34 cellular contexts compared by ENCODE assay signal in genomic region chr1:106121728-106122127, GRCh38.
DNase-seq lines count a peak whose midpoint lies in the region; ATAC-seq and TF ChIP-seq lines count a peak whose summit lies in the region.
"Had no signal": no experiment of that assay in that cellular context is flagged by ENCODE, and none has a peak within 500 bp of the region (broad histone marks: within the 10 kb centered on the region; RNA-seq: fewer than 3 reads in every experiment).

No MANE protein-coding gene starts in this region.

- no peak overlapping the region for H2BK120ac ChIP-seq in mesenchymal stem cell (ENCODE audit: low read depth, low read length)
- H2BK120ac ChIP-seq in neuronal stem cell (ENCODE audit: low read depth, low read length), result no peak overlapping the region

- H3K4me1 ChIP-seq in mesenchymal stem cell (ENCODE audit: control insufficient read depth, insufficient read depth, low read depth, low read length) (no peaks in the 10 kb centered on the region), upper lobe of right lung (no peaks in the 10 kb centered on the region), neuronal stem cell (ENCODE audit: control insufficient read depth in 2 of 2, insufficient read depth in 1 of 2, low read depth in 1 of 2, low read length in 2 of 2) (no peaks in the 10 kb centered on the region), right cardiac atrium (ENCODE audit: control insufficient read depth, insufficient read depth, low read length) (no peaks in the 10 kb centered on the region)
- H3K4me1 ChIP-seq: A549; BE2C; BLaER1; BLaER1 treated with 17β-estradiol and CSF1 and Interleukin-3, amounts not matched to agents 10 nM and 100 nM; Caco-2 had no signal

- H3K4me2 ChIP-seq in mesenchymal stem cell (ENCODE audit: low read length, poor library complexity, severe bottlenecking) (no peak overlapping the region), neuronal stem cell (ENCODE audit: insufficient read depth, low read length, poor library complexity, severe bottlenecking) (no peak overlapping the region)
- H3K4me2 ChIP-seq: A549; BLaER1; BLaER1 treated with 17β-estradiol and CSF1 and Interleukin-3, amounts not matched to agents 10 nM and 100 nM had no signal

- intact Hi-C loops in posterior vena cava (cut with DNase I), result no loop called here
- intact Hi-C loops in upper lobe of right lung (cut with DNase I), result no loop called here
- intact Hi-C loops in right cardiac atrium (cut with DNase I), result no loop called here

- H3K14ac ChIP-seq in mesenchymal stem cell (ENCODE audit: low read length in 2 of 2) (no peak overlapping the region), neuronal stem cell (ENCODE audit: low read length) (no peak overlapping the region)

- H3K36me3 ChIP-seq in mesenchymal stem cell (ENCODE audit: control insufficient read depth in 1 of 2, insufficient read depth in 2 of 2, low read depth in 1 of 2, low read length in 2 of 2), result no peaks in the 10 kb centered on the region
- H3K36me3 ChIP-seq in upper lobe of right lung, result no peaks in the 10 kb centered on the region
- H3K36me3 ChIP-seq in neuronal stem cell (replicated peaks in 1 of 2; ENCODE audit: control insufficient read depth in 2 of 2, insufficient read depth in 2 of 2, low read length in 2 of 2), result no peaks in the 10 kb centered on the region
- H3K36me3 ChIP-seq: BE2C; BLaER1; BLaER1 treated with 17β-estradiol and CSF1 and Interleukin-3, amounts not matched to agents 10 nM and 100 nM had no signal

- no peak overlapping the region for H2AFZ ChIP-seq in mesenchymal stem cell (ENCODE audit: low read depth, low read length)
- no peak overlapping the region for H2AFZ ChIP-seq in neuronal stem cell (ENCODE audit: low read length)

- no peak overlapping the region for H3K27ac Mint-ChIP-seq in chondrocyte (ENCODE audit: unreplicated experiment)
- H3K27ac Mint-ChIP-seq: B cell; CD14-positive monocyte; CD4-positive, alpha-beta memory T cell; CD4-positive, alpha-beta T cell; CD4-positive, CD25-positive, alpha-beta regulatory T cell; CD8-positive, alpha-beta memory T cell; CD8-positive, alpha-beta T cell had no signal

- H4K91ac ChIP-seq in mesenchymal stem cell (ENCODE audit: low read length) (peak overlapping the region; percentile 27), neuronal stem cell (ENCODE audit: low read depth, low read length, poor library complexity) (no peak overlapping the region)

- no peaks in the 10 kb centered on the region for H3K27me3 Mint-ChIP-seq in chondrocyte (ENCODE audit: low read depth)
- H3K27me3 Mint-ChIP-seq: B cell; CD4-positive, alpha-beta memory T cell; CD4-positive, alpha-beta T cell; CD4-positive, CD25-positive, alpha-beta regulatory T cell; CD8-positive, alpha-beta memory T cell had no signal

- H3K4ac ChIP-seq in mesenchymal stem cell (ENCODE audit: low read depth in 1 of 2, low read length in 2 of 2), result no peak overlapping the region
- H3K4ac ChIP-seq in neuronal stem cell (ENCODE audit: low read length), result no peak overlapping the region

- no peak overlapping the region for H3K27ac ChIP-seq in mesenchymal stem cell (ENCODE audit: low read length, poor library complexity, severe bottlenecking)
- H3K27ac ChIP-seq in upper lobe of right lung, result no peak overlapping the region
- H3K27ac ChIP-seq in neuronal stem cell (replicated peaks; ENCODE audit: low read length), result no peak overlapping the region
- H3K27ac ChIP-seq in right cardiac atrium (ENCODE audit: low read length), result no peak overlapping the region
- H3K27ac ChIP-seq: 22Rv1; A549; BLaER1; BLaER1 treated with 17β-estradiol and CSF1 and Interleukin-3, amounts not matched to agents 10 nM and 100 nM; C4-2B had no signal

- H3K23ac ChIP-seq in mesenchymal stem cell (ENCODE audit: low read length in 2 of 2), result no peak overlapping the region
- no peak overlapping the region for H3K23ac ChIP-seq in neuronal stem cell (ENCODE audit: low read depth, low read length, poor library complexity)

- H3K18ac ChIP-seq in mesenchymal stem cell (ENCODE audit: low read depth in 1 of 2, low read length in 2 of 2), result no peak overlapping the region
- no peak overlapping the region for H3K18ac ChIP-seq in neuronal stem cell (ENCODE audit: low read length)

- H3K27me3 ChIP-seq in mesenchymal stem cell (ENCODE audit: control insufficient read depth in 1 of 2, insufficient read depth in 1 of 2, low read length in 2 of 2) (no peaks in the 10 kb centered on the region), upper lobe of right lung (no peaks in the 10 kb centered on the region), neuronal stem cell (ENCODE audit: control insufficient read depth in 3 of 3, insufficient read depth in 3 of 3, low read depth in 1 of 3, low read length in 3 of 3) (no peaks in the 10 kb centered on the region), right cardiac atrium (ENCODE audit: control insufficient read depth, insufficient read depth) (no peaks in the 10 kb centered on the region)
- H3K27me3 ChIP-seq: BE2C; BLaER1; BLaER1 treated with 17β-estradiol and CSF1 and Interleukin-3, amounts not matched to agents 10 nM and 100 nM had no signal

- WGBS in mesenchymal stem cell, result 81% methylated on average over 6 of the region's 6 CpGs
- no CpG with 5 or more reads among the region's 6 CpGs for WGBS in neuronal stem cell (ENCODE audit: extremely low coverage in 2 of 2, insufficient read length in 2 of 2, insufficient replicate concordance in 1 of 2), 2 donors
- WGBS in right cardiac atrium, result 89% methylated on average over 6 of the region's 6 CpGs

- H4K8ac ChIP-seq in mesenchymal stem cell (ENCODE audit: low read length), result no peak overlapping the region
- H4K8ac ChIP-seq in neuronal stem cell (ENCODE audit: low read depth, low read length), result no peak overlapping the region

- ATAC-seq in upper lobe of right lung (peak; percentile 16), right cardiac atrium (no peak)
- ATAC-seq: A549; CD8-positive, alpha-beta T cell had no signal

- H2BK12ac ChIP-seq in mesenchymal stem cell (ENCODE audit: low read length in 2 of 2) (no peak overlapping the region), neuronal stem cell (ENCODE audit: low read length) (no peak overlapping the region)

- H3K9ac ChIP-seq in mesenchymal stem cell (ENCODE audit: low read length), result no peak overlapping the region
- no peak overlapping the region for H3K9ac ChIP-seq in neuronal stem cell (ENCODE audit: low read depth, low read length, poor library complexity)
- H3K9ac ChIP-seq: BLaER1; BLaER1 treated with 17β-estradiol and CSF1 and Interleukin-3, amounts not matched to agents 10 nM and 100 nM had no signal

- H3K9me3 Mint-ChIP-seq in chondrocyte (ENCODE audit: low read depth), result no peaks in the 10 kb centered on the region

- H3K4me1 Mint-ChIP-seq in chondrocyte (ENCODE audit: low read depth), result no peaks in the 10 kb centered on the region
- H3K4me1 Mint-ChIP-seq: B cell; CD14-positive monocyte; CD4-positive, alpha-beta memory T cell; CD4-positive, CD25-positive, alpha-beta regulatory T cell; CD8-positive, alpha-beta memory T cell had no signal

- peak; percentile 68 for DNase-seq in chondrocyte (ENCODE audit: low spot score)
- no peak for DNase-seq in mesenchymal stem cell
- peak; percentile 70 for DNase-seq in posterior vena cava (ENCODE audit: low spot score)
- no peak for DNase-seq in upper lobe of right lung
- DNase-seq in NCI-H82 treated with DMSO at 0.1 percent for 48 hours (lab: John Stamatoyannopoulos, UW; ENCODE audit: unreplicated experiment), result no peak
- DNase-seq in neuronal stem cell (ENCODE audit: low spot score), result no peak
- DNase-seq in right cardiac atrium, result no peak
- DNase-seq in activated CD8-positive, alpha-beta memory T cell treated with anti-CD3 and anti-CD28 coated beads, Interleukin-2, amount 50 U/mL, for 4 hours, result no peak
- DNase-seq: 8988T; ACHN; AML-193; BE2C; C1 segment of cervical spinal cord; Caco-2; Calu3; CD4-positive, alpha-beta memory T cell; CD4-positive, alpha-beta T cell; CD4-positive, CD25-positive, alpha-beta regulatory T cell; CD8-positive, alpha-beta memory T cell; CD8-positive, alpha-beta T cell; COR-L47; DMS 273 treated with DMSO at 0.1 percent for 48 hours; DMS153; DMS79; DMS79 treated with DMSO at 0.1 percent for 48 hours; DND-41; EL had no signal

- no peaks in the 10 kb centered on the region for H3K36me3 Mint-ChIP-seq in chondrocyte (ENCODE audit: low read depth)
- H3K36me3 Mint-ChIP-seq: CD14-positive monocyte; CD4-positive, alpha-beta memory T cell; CD4-positive, CD25-positive, alpha-beta regulatory T cell; CD8-positive, alpha-beta memory T cell; CD8-positive, alpha-beta T cell had no signal

- no peak overlapping the region for H2AK5ac ChIP-seq in mesenchymal stem cell (ENCODE audit: low read length, severe bottlenecking)
- H2AK5ac ChIP-seq in neuronal stem cell (ENCODE audit: low read depth, low read length), result no peak overlapping the region

- no peak overlapping the region for H3K4me3 Mint-ChIP-seq in chondrocyte (ENCODE audit: unreplicated experiment)
- H3K4me3 Mint-ChIP-seq: B cell; CD14-positive monocyte; CD4-positive, alpha-beta memory T cell; CD4-positive, alpha-beta T cell; CD4-positive, CD25-positive, alpha-beta regulatory T cell; CD8-positive, alpha-beta memory T cell; CD8-positive, alpha-beta T cell had no signal

- H3K79me1 ChIP-seq in mesenchymal stem cell (replicated peaks; ENCODE audit: low read length, poor library complexity, severe bottlenecking) (no peaks in the 10 kb centered on the region), neuronal stem cell (ENCODE audit: low read depth, low read length) (no peaks in the 10 kb centered on the region)

- no peak overlapping the region for H2BK5ac ChIP-seq in mesenchymal stem cell (ENCODE audit: low read depth, low read length, poor library complexity, severe bottlenecking)
- H2BK5ac ChIP-seq in neuronal stem cell (ENCODE audit: low read length), result no peak overlapping the region

- H3K9me3 ChIP-seq in mesenchymal stem cell (ENCODE audit: control insufficient read depth, low read length) (peaks cover 34% of the 10 kb centered on the region), upper lobe of right lung (no peaks in the 10 kb centered on the region), neuronal stem cell (replicated peaks in 1 of 2; ENCODE audit: control insufficient read depth in 2 of 2, insufficient read depth in 1 of 2, low read depth in 1 of 2, low read length in 2 of 2) (peaks cover 4 to 9% of the 10 kb centered on the region in 2 donors), right cardiac atrium (ENCODE audit: control insufficient read depth, low read length) (no peaks in the 10 kb centered on the region)
- H3K9me3 ChIP-seq: A549, BE2C, Caco-2 had no signal

- no peak overlapping the region for H2BK15ac ChIP-seq in mesenchymal stem cell (ENCODE audit: low read depth, poor library complexity, severe bottlenecking)
- H2BK15ac ChIP-seq in neuronal stem cell (ENCODE audit: low read length), result no peak overlapping the region

- no peak overlapping the region for H3K4me3 ChIP-seq in mesenchymal stem cell (ENCODE audit: insufficient read depth in 1 of 2, low read depth in 1 of 2, low read length in 2 of 2)
- no peak overlapping the region for H3K4me3 ChIP-seq in upper lobe of right lung
- no peak overlapping the region for H3K4me3 ChIP-seq in neuronal stem cell (ENCODE audit: low read length in 2 of 2)
- no peak overlapping the region for H3K4me3 ChIP-seq in right cardiac atrium (ENCODE audit: low read length)
- H3K4me3 ChIP-seq: A549; BLaER1; BLaER1 treated with 17β-estradiol and CSF1 and Interleukin-3, amounts not matched to agents 10 nM and 100 nM had no signal

- TF ChIP-seq CTCF in chondrocyte (IDR thresholded peaks at IDR 0.05) (no peak), upper lobe of right lung (IDR thresholded peaks at IDR 0.05) (no peak)

Comparison
In these comparisons a context has a peak if more than half of its experiments do, and no peak if none do; other contexts are left out.
1. DNase-seq: peak in chondrocyte (single experiment) and posterior vena cava (single experiment); none in mesenchymal stem cell (single experiment), upper lobe of right lung (single experiment), NCI-H82 treated with DMSO at 0.1 percent for 48 hours (single experiment), neuronal stem cell (single experiment), right cardiac atrium (0 of 3) and activated CD8-positive, alpha-beta memory T cell treated with anti-CD3 and anti-CD28 coated beads, Interleukin-2, amount 50 U/mL, for 4 hours (single experiment).